In genomic region chr11:13940611-13941256, GRCh38 we compare ENCODE assay signal across 24 cellular contexts. TPM values are rescaled to one million over a fixed set of nuclear protein-coding genes. Genes with fewer than 3 reads are reported as not detected.
DNase-seq lines count a peak whose midpoint lies in the region; ATAC-seq, FAIRE-seq and TF ChIP-seq lines count a peak whose summit lies in the region.
"Had no signal": no experiment of that assay in that cellular context is flagged by ENCODE, and none has a peak within 500 bp of the region (broad histone marks: within the 10 kb centered on the region; RNA-seq: fewer than 3 reads in every experiment).

No MANE protein-coding gene starts in this region.

- no peak for FAIRE-seq in H1 (lab: Jason Lieb, UNC)

- no peak overlapping the region for H2BK120ac ChIP-seq in H1 (replicated peaks; ENCODE audit: low read depth, low read length)

- H3K27me3 ChIP-seq in CD4-positive, CD25-positive, alpha-beta regulatory T cell (ENCODE audit: control insufficient read depth, insufficient read depth, low read length) = no peaks in the 10 kb centered on the region
- no peaks in the 10 kb centered on the region for H3K27me3 ChIP-seq in CD8-positive, alpha-beta memory T cell (ENCODE audit: insufficient read depth, low read length, poor library complexity, severe bottlenecking)
- H3K27me3 ChIP-seq in H1 (replicated peaks in 1 of 4; ENCODE audit: control insufficient read depth in 3 of 4, extremely low read depth in 1 of 4, insufficient read depth in 3 of 4, low read length in 3 of 4) (no peaks in the 10 kb centered on the region), SJCRH30 (no peaks in the 10 kb centered on the region)
- H3K27me3 ChIP-seq: brain microvascular endothelial cell, SJSA1, thyroid gland had no signal

- H3K23ac ChIP-seq in H1 (ENCODE audit: insufficient read length) = no peak overlapping the region

- H3K79me2 ChIP-seq in H1 (ENCODE audit: control insufficient read depth in 1 of 2, insufficient read depth in 2 of 2, low read length in 2 of 2) = no peaks in the 10 kb centered on the region

- no peaks in the 10 kb centered on the region for H3K36me3 ChIP-seq in CD4-positive, CD25-positive, alpha-beta regulatory T cell (ENCODE audit: control insufficient read depth, insufficient read depth, low read length)
- H3K36me3 ChIP-seq in CD8-positive, alpha-beta memory T cell (ENCODE audit: insufficient read depth, low read length) = no peaks in the 10 kb centered on the region
- H3K36me3 ChIP-seq in H1 (ENCODE audit: control insufficient read depth in 2 of 4, insufficient read depth in 4 of 4, low read length in 3 of 4) = no peaks in the 10 kb centered on the region
- no peaks in the 10 kb centered on the region for H3K36me3 ChIP-seq in SJCRH30
- H3K36me3 ChIP-seq: brain microvascular endothelial cell, SJSA1, thyroid gland had no signal

- no peak overlapping the region for H3K56ac ChIP-seq in H1 (replicated peaks; ENCODE audit: insufficient read length, low read depth, low read length)

- peak overlapping the region in 2 of 3 donors; percentile 10 to 82 for H3K27ac Mint-ChIP-seq in CD4-positive, CD25-positive, alpha-beta regulatory T cell
- peak overlapping the region; percentile 0 to 83 (median 55) for H3K27ac Mint-ChIP-seq in CD8-positive, alpha-beta memory T cell
- H3K27ac Mint-ChIP-seq in T-helper 2 cell treated with Interferon-gamma antibody and Interleukin-4, amounts not matched to agents 5 μg/mL and 100 μg/mL, for 36 hours = peak overlapping the region; percentile 69
- H3K27ac Mint-ChIP-seq: GM23338, progenitor cell of endocrine pancreas had no signal

- no peaks in the 10 kb centered on the region for H3K23me2 ChIP-seq in H1 (ENCODE audit: low read depth, low read length)

- no peak for TF ChIP-seq POLR2A in H1 (IDR thresholded peaks at IDR 0.05; ENCODE audit: control extremely low read depth in 1 of 2, low read depth in 2 of 2, low read length in 2 of 2)

- H3K4me2 ChIP-seq in H1 (ENCODE audit: insufficient read depth in 1 of 2, low read depth in 2 of 2, low read length in 2 of 2) = no peak overlapping the region
- H3K4me2 ChIP-seq: GM23338 had no signal

- H3K4me3 Mint-ChIP-seq in CD4-positive, CD25-positive, alpha-beta regulatory T cell = peak overlapping the region in 3 of 4 donors; percentile 31 to 66 (median 59)
- peak overlapping the region in 6 of 7 donors; percentile 55 to 79 (median 70) for H3K4me3 Mint-ChIP-seq in CD8-positive, alpha-beta memory T cell
- peak overlapping the region; percentile 68 for H3K4me3 Mint-ChIP-seq in T-helper 2 cell treated with Interferon-gamma antibody and Interleukin-4, amounts not matched to agents 5 μg/mL and 100 μg/mL, for 36 hours
- H3K4me3 Mint-ChIP-seq: GM23338, IgD-negative memory B cell, naive B cell had no signal

- no peak overlapping the region for H3K9ac ChIP-seq in H1 (replicated peaks in 1 of 4; ENCODE audit: extremely low read depth in 1 of 4, low read depth in 3 of 4, low read length in 3 of 4)

- no peak overlapping the region for H4K91ac ChIP-seq in H1 (replicated peaks; ENCODE audit: insufficient read length, low read length)

- no peak overlapping the region for H3K27ac ChIP-seq in CD4-positive, CD25-positive, alpha-beta regulatory T cell (ENCODE audit: insufficient read depth, low read length, poor library complexity, severe bottlenecking)
- no peak overlapping the region for H3K27ac ChIP-seq in CD8-positive, alpha-beta memory T cell (ENCODE audit: low read depth, low read length)
- no peak overlapping the region for H3K27ac ChIP-seq in H1 (ENCODE audit: low read depth, low read length)
- no peak overlapping the region for H3K27ac ChIP-seq in SJCRH30
- H3K27ac ChIP-seq: brain microvascular endothelial cell, dorsolateral prefrontal cortex, HL-60, SJSA1, thyroid gland had no signal

- H3K27me3 Mint-ChIP-seq in CD4-positive, CD25-positive, alpha-beta regulatory T cell = no peaks in the 10 kb centered on the region
- peaks cover 0 to 4% of the 10 kb centered on the region in 2 donors for H3K27me3 Mint-ChIP-seq in CD8-positive, alpha-beta memory T cell
- peaks cover 19% of the 10 kb centered on the region for H3K27me3 Mint-ChIP-seq in T-helper 2 cell treated with Interferon-gamma antibody and Interleukin-4, amounts not matched to agents 5 μg/mL and 100 μg/mL, for 36 hours (ENCODE audit: low read depth)

- no peaks in the 10 kb centered on the region for H3K9me3 ChIP-seq in CD4-positive, CD25-positive, alpha-beta regulatory T cell (ENCODE audit: control insufficient read depth in 2 of 2, low read length in 2 of 2)
- H3K9me3 ChIP-seq in CD8-positive, alpha-beta memory T cell (ENCODE audit: low read length) = no peaks in the 10 kb centered on the region
- H3K9me3 ChIP-seq in H1 (ENCODE audit: insufficient read depth in 2 of 2, low read depth in 1 of 2, low read length in 1 of 2) = peaks cover 8 to 12% of the 10 kb centered on the region in 2 experiments; a peak in 2 of 4 replicates
- H3K9me3 ChIP-seq in SJCRH30 (replicated peaks) = no peaks in the 10 kb centered on the region; the same call in 1 of the 2 replicates
- H3K9me3 ChIP-seq: SJSA1, thyroid gland had no signal

- H3K79me1 ChIP-seq in H1 (ENCODE audit: low read depth, low read length) = no peaks in the 10 kb centered on the region

- no peak overlapping the region for H3K14ac ChIP-seq in H1 (ENCODE audit: insufficient read length)

- no peaks in the 10 kb centered on the region for H4K20me1 ChIP-seq in H1 (replicated peaks in 1 of 2; ENCODE audit: control insufficient read depth in 1 of 2, insufficient read depth in 2 of 2, low read length in 2 of 2)

- peaks cover 20% of the 10 kb centered on the region for H3K4me1 ChIP-seq in CD4-positive, CD25-positive, alpha-beta regulatory T cell (ENCODE audit: control insufficient read depth, insufficient read depth, low read length, poor library complexity, severe bottlenecking)
- peaks cover 47% of the 10 kb centered on the region for H3K4me1 ChIP-seq in CD8-positive, alpha-beta memory T cell (ENCODE audit: insufficient read depth, low read length)
- no peaks in the 10 kb centered on the region for H3K4me1 ChIP-seq in H1 (replicated peaks in 1 of 4; ENCODE audit: control insufficient read depth in 3 of 4, insufficient read depth in 4 of 4, low read length in 3 of 4)
- no peaks in the 10 kb centered on the region for H3K4me1 ChIP-seq in SJCRH30
- H3K4me1 ChIP-seq: thyroid gland had no signal

- H3K9me3 Mint-ChIP-seq in CD4-positive, CD25-positive, alpha-beta regulatory T cell = peaks cover 0 to 9% (median 0%) of the 10 kb centered on the region in 7 donors
- H3K9me3 Mint-ChIP-seq in CD8-positive, alpha-beta memory T cell = peaks cover 0 to 8% (median 4%) of the 10 kb centered on the region in 5 donors
- peaks cover 24% of the 10 kb centered on the region for H3K9me3 Mint-ChIP-seq in T-helper 2 cell treated with Interferon-gamma antibody and Interleukin-4, amounts not matched to agents 5 μg/mL and 100 μg/mL, for 36 hours

- POLR2A ChIA-PET in CD8-positive, alpha-beta memory T cell (lab: Charles Lee) = no interaction called here
- POLR2A ChIA-PET in H1 (lab: Charles Lee; ENCODE audit: partially characterized antibody) = no interaction called here

- peaks cover 12 to 34% (median 15%) of the 10 kb centered on the region in 4 donors for H3K4me1 Mint-ChIP-seq in CD4-positive, CD25-positive, alpha-beta regulatory T cell
- H3K4me1 Mint-ChIP-seq in CD8-positive, alpha-beta memory T cell = peaks cover 31 to 57% (median 44%) of the 10 kb centered on the region in 3 donors
- peaks cover 39% of the 10 kb centered on the region for H3K4me1 Mint-ChIP-seq in T-helper 2 cell treated with Interferon-gamma antibody and Interleukin-4, amounts not matched to agents 5 μg/mL and 100 μg/mL, for 36 hours (ENCODE audit: low read depth)

- TF ChIP-seq CTCF in H1 (IDR thresholded peaks at IDR 0.05; ENCODE audit: control extremely low read depth in 1 of 3, insufficient read depth in 1 of 3, low read depth in 1 of 3, low read length in 3 of 3) = no peak

- WGBS in H1 (ENCODE audit: extremely low coverage in 1 of 2, insufficient coverage in 1 of 2, insufficient read length in 1 of 2, insufficient replicate concordance in 2 of 2, low coverage in 1 of 2, low lambda C conversion rate in 2 of 2, missing lambda C conversion rate in 1 of 2), 2 experiments = 80% methylated on average over 3 of the region's 3 CpGs; no CpG with 5 or more reads in 1 of the 2 experiments

- H2AFZ ChIP-seq in H1 (ENCODE audit: low read length) = peak overlapping the region; percentile 62; the same call in 1 of the 2 replicates
- H2AFZ ChIP-seq: GM23338 had no signal

- no peak for TF ChIP-seq EP300 in H1 (IDR thresholded peaks at IDR 0.05; ENCODE audit: borderline replicate concordance in 1 of 2, low read depth in 2 of 2, low read length in 2 of 2)

- CTCF ChIA-PET in CD8-positive, alpha-beta memory T cell (lab: Charles Lee) = interaction anchor here (0.8 to 4.2 kb wide), 10 partner anchors 11 to 168 kb away, joined by 3 to 22 read pairs (median 5); partner anchors contain the start of gene SPON1
- CTCF ChIA-PET in H1 (lab: Charles Lee; ENCODE audit: partially characterized antibody) = interaction anchor here (0.5 to 6.1 kb wide), 8 partner anchors 13 to 402 kb away, joined by 3 to 51 read pairs (median 3); no protein-coding TSS in a partner anchor

- no peak overlapping the region for H3K4me3 ChIP-seq in CD4-positive, CD25-positive, alpha-beta regulatory T cell (ENCODE audit: low read depth, low read length)
- peak overlapping the region; percentile 26 for H3K4me3 ChIP-seq in CD8-positive, alpha-beta memory T cell (ENCODE audit: low read length)
- H3K4me3 ChIP-seq in H1 (ENCODE audit: extremely low read depth in 1 of 4, insufficient read depth in 2 of 4, low read depth in 3 of 4, low read length in 4 of 4) (no peak overlapping the region), SJCRH30 (no peak overlapping the region)
- H3K4me3 ChIP-seq: dorsolateral prefrontal cortex, GM23338, lung, SJSA1, skin epidermis, thyroid gland had no signal

- no peak overlapping the region for H2BK5ac ChIP-seq in H1 (ENCODE audit: low read depth, low read length)

- no peak for TF ChIP-seq RAD21 in H1 (IDR thresholded peaks at IDR 0.05 in 1 of 2, conservative IDR thresholded peaks at IDR 0.05 in 1 of 2; ENCODE audit: low read depth in 2 of 2, low read length in 2 of 2)

- H2BK20ac ChIP-seq in H1 (ENCODE audit: low read length) = no peak overlapping the region

- no peak overlapping the region for H3K4ac ChIP-seq in H1 (replicated peaks; ENCODE audit: insufficient read length, low read depth, low read length)

- no peaks in the 10 kb centered on the region for H3K36me3 Mint-ChIP-seq in CD4-positive, CD25-positive, alpha-beta regulatory T cell
- H3K36me3 Mint-ChIP-seq in CD8-positive, alpha-beta memory T cell = peaks cover 3 to 14% (median 4%) of the 10 kb centered on the region in 3 donors
- peaks cover 11% of the 10 kb centered on the region for H3K36me3 Mint-ChIP-seq in T-helper 2 cell treated with Interferon-gamma antibody and Interleukin-4, amounts not matched to agents 5 μg/mL and 100 μg/mL, for 36 hours (ENCODE audit: low read depth)

- no peak overlapping the region for H2BK12ac ChIP-seq in H1 (ENCODE audit: low read depth, low read length)

- peak; percentile 48 to 74 for ATAC-seq in CD4-positive, CD25-positive, alpha-beta regulatory T cell (ENCODE audit: low read depth in 2 of 2)
- ATAC-seq: GM23338 had no signal

- H2BK15ac ChIP-seq in H1 (ENCODE audit: low read length) = no peak overlapping the region

- H4K8ac ChIP-seq in H1 (ENCODE audit: extremely low read depth, insufficient read depth, low read length) = no peak overlapping the region

- DNase-seq in CD4-positive, CD25-positive, alpha-beta regulatory T cell = peak in 1 of 3 donors; percentile 28
- peak in 3 of 5 donors; percentile 64 to 87 (median 69) for DNase-seq in CD8-positive, alpha-beta memory T cell
- peak; percentile 20 for DNase-seq in T-helper 2 cell treated with Interferon-gamma antibody and Interleukin-4, amounts not matched to agents 5 μg/mL and 100 μg/mL, for 36 hours (ENCODE audit: low spot score)
- no peak for DNase-seq in H1 (ENCODE audit: low read depth in 1 of 2, low spot score in 2 of 2)
- DNase-seq in SJCRH30 = no peak
- DNase-seq in NCI-H2029 treated with DMSO at 0.1 percent for 48 hours (lab: John Stamatoyannopoulos, UW) = no peak
- DNase-seq in cerebellar cortex (ENCODE audit: low spot score) = no peak
- DNase-seq in nucleus accumbens (lab: John Stamatoyannopoulos, UW) = no peak
- DNase-seq: activated CD4-positive, CD25-positive, alpha-beta regulatory T cell treated with anti-CD3 and anti-CD28 coated beads, Interleukin-2, amount 50 U/mL, for 72 hours; brain microvascular endothelial cell; dorsolateral prefrontal cortex; GDM1; naive B cell; NCI-H1048; NCI-H2081; NCI-H510A treated with DMSO at 0.1 percent for 48 hours; thyroid gland had no signal

- H4K5ac ChIP-seq in H1 (ENCODE audit: insufficient read length, low read depth, low read length) = no peak overlapping the region

- H3K18ac ChIP-seq in H1 (ENCODE audit: extremely low read depth, low read length) = no peak overlapping the region

- H2AK5ac ChIP-seq in H1 (ENCODE audit: low read depth, low read length) = no peak overlapping the region

RNA-seq across cellular contexts. Expression of gene SPON1, which starts 21.8 kb away (rescaled TPM):
- total RNA-seq in CD4-positive, CD25-positive, alpha-beta regulatory T cell = 0.79 TPM
- polyA plus RNA-seq in CD4-positive, CD25-positive, alpha-beta regulatory T cell = 1 to 10 TPM in 1 of 4 donors, under 1 TPM in 3; 0.45 to 1.2 (median 0.87) TPM
- under 1 TPM; 0.81 to 0.97 TPM for total RNA-seq in CD8-positive, alpha-beta memory T cell
- polyA plus RNA-seq in CD8-positive, alpha-beta memory T cell = 2.0 TPM
- total RNA-seq in H1 (2021; fragmentation: NEBNext Ultra II Directional; extraction: Animal tissue kit (Norgen Biotek cat#: 25700)) = 4.3 and 5.4 TPM in 2 replicates
- 1.5 and 2.0 TPM in 2 replicates for polyA plus RNA-seq in H1 (2011; rRNA removed)
- polyA plus RNA-seq in H1 (2011; cell fraction: cytosol; rRNA removed) = 2.3 TPM
- polyA plus RNA-seq in H1 (2011; cell fraction: nucleus; rRNA removed) = 3.5 TPM
- 2.6 to 3.4 TPM (median 2.6 TPM) in 4 replicates for polyA plus RNA-seq in H1 (2012, experiment 1 of 2)
- polyA plus RNA-seq in H1 (2012, experiment 2 of 2) = 0.96 TPM
- 5.7 TPM for polyA plus RNA-seq in H1 (2013, experiment 1 of 2)
- 5.9 TPM for polyA plus RNA-seq in H1 (2013, experiment 2 of 2)
- 3.6 and 4.6 TPM in 2 replicates for polyA minus RNA-seq in H1 (2011; rRNA and poly(A)+ RNA removed)
- polyA minus RNA-seq in H1 (2011; cell fraction: cytosol; rRNA and poly(A)+ RNA removed) = 2.7 TPM
- 2.4 TPM for polyA minus RNA-seq in H1 (2011; cell fraction: nucleus; rRNA and poly(A)+ RNA removed)
- total RNA-seq in SJCRH30 (2014; rRNA removed; shearing (Covaris generic)) = not detected in 2 replicates

Comparison
In these comparisons a context has a peak if more than half of its experiments do, and no peak if none do; other contexts are left out.
1. DNase-seq: peak in CD8-positive, alpha-beta memory T cell (3 of 5) and T-helper 2 cell treated with Interferon-gamma antibody and Interleukin-4, amounts not matched to agents 5 μg/mL and 100 μg/mL, for 36 hours (single experiment); none in H1 (0 of 2), SJCRH30 (0 of 2), NCI-H2029 treated with DMSO at 0.1 percent for 48 hours (single experiment), cerebellar cortex (single experiment) and nucleus accumbens (0 of 56).
2. Peak in every context shown above with its lines, with median percentiles within 50 percentile points of each other: H3K27ac Mint-ChIP-seq and H3K4me3 Mint-ChIP-seq.